Comparison of ENCODE assay signal across 18 cellular contexts in the genomic region with DNA sequence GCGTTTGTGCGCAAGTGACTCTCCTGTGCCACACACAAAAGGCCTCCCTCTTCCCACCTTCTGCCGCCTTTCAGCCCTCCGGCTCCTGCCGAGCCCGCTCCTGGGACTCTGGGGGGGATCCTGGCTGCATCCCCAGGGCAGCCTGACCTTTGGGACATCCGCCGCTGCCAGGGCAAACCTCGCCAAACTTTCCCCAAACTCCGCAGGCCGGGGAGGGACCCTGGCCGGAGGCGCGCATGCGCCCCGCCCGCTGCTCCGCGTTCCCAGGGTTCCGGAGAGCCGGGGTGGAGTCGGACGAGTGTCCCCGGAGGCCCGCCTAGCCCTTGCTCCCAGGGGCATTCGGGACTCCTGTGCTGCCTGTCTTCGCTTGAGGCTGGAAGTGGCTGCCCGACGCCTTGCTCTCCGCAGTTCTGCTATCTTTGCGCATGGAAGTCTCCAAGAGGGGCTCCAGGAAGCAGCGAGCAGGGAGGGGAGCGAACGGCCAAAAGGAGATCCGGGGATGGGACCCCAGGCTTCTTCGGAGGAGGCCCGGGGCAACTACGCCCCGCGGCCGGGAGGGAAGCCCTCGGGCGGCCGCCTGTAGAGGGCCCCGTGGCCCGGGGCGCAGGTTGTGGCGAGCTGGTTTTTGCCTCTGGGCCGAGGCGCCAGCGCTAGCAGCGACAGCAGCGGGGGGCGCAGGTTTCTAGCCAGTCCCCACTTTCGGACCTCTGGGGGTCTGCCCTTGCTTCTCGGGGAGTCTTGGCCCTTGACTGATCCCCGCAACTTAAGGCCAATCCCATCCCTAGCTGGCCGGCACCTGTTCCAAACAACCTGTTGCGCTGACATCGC. TPM values are rescaled to one million over a fixed set of nuclear protein-coding genes. Genes with fewer than 3 reads are reported as not detected.
DNase-seq lines count a peak whose midpoint lies in the region; ATAC-seq, FAIRE-seq and TF ChIP-seq lines count a peak whose summit lies in the region.
"Had no signal": no experiment of that assay in that cellular context is flagged by ENCODE, and none has a peak within 500 bp of the region (broad histone marks: within the 10 kb centered on the region; RNA-seq: fewer than 3 reads in every experiment).

No MANE protein-coding gene starts in this region.

- H3K79me2 ChIP-seq in Loucy (ENCODE audit: insufficient read depth, low read length) (no peaks in the 10 kb centered on the region), HepG2 (ENCODE audit: insufficient read depth, low read length) (no peaks in the 10 kb centered on the region)

- no peak overlapping the region for H3K9ac ChIP-seq in Loucy (ENCODE audit: low read depth, low read length, poor library complexity, severe bottlenecking)
- H3K9ac ChIP-seq in HepG2 (ENCODE audit: insufficient read depth, low read depth, low read length) = no peak overlapping the region

- H4K20me1 ChIP-seq in Loucy (ENCODE audit: insufficient read depth, low read length, poor library complexity, severe bottlenecking) (no peaks in the 10 kb centered on the region), HepG2 (ENCODE audit: insufficient read depth, low read length) (no peaks in the 10 kb centered on the region)

- POLR2A ChIA-PET in HepG2 (lab: Yijun Ruan, JAX) = no interaction called here

- H3K9me2 ChIP-seq in Loucy (replicated peaks; ENCODE audit: low read depth, low read length) = no peaks in the 10 kb centered on the region

- TF ChIP-seq CTCF in Loucy (conservative IDR thresholded peaks at IDR 0.05; ENCODE audit: low read length) (no peak), HepG2 (CRISPR knock-in tag; IDR thresholded peaks at IDR 0.05) (no peak)

- CTCF ChIA-PET in HepG2 (lab: Yijun Ruan, JAX; ENCODE audit: low intra/inter-chr PET ratio, low total read pairs) = no interaction called here

- H3K36me3 ChIP-seq in Loucy (ENCODE audit: insufficient read depth, low read length) (no peaks in the 10 kb centered on the region), HepG2 (replicated peaks in 1 of 2; ENCODE audit: control insufficient read depth in 1 of 2, insufficient read depth in 2 of 2, low read length in 2 of 2) (no peaks in the 10 kb centered on the region)
- H3K36me3 ChIP-seq: neutrophil, transverse colon had no signal

- no peak for TF ChIP-seq EP300 in HepG2 (IDR thresholded peaks at IDR 0.05; ENCODE audit: low read depth in 2 of 2, low read length in 2 of 2)
- TF ChIP-seq EP300 in HepG2 (CRISPR knock-in tag; IDR thresholded peaks at IDR 0.05; ENCODE audit: borderline replicate concordance) = no peak

- H3K9me3 ChIP-seq in Loucy (ENCODE audit: insufficient read depth, low read depth, low read length) (no peaks in the 10 kb centered on the region), HepG2 (ENCODE audit: low read length) (no peaks in the 10 kb centered on the region)
- H3K9me3 ChIP-seq: neutrophil, transverse colon had no signal

- in situ Hi-C loops in HepG2 (cut with HindIII; ENCODE audit: extremely low pct_ligation_motif_present, low pct_unique_long_range_greater_than_20kb) = no loop called here

- no peak overlapping the region for H3K4me3 ChIP-seq in Loucy (ENCODE audit: low read length, poor library complexity, severe bottlenecking)
- H3K4me3 ChIP-seq in HepG2 (replicated peaks in 1 of 3; ENCODE audit: insufficient read depth in 1 of 3, low read depth in 2 of 3, low read length in 3 of 3) = peak overlapping the region in 2 of 3 experiments; percentile 16 to 46; a peak in 3 of 6 replicates
- H3K4me3 ChIP-seq: PC-9, transverse colon had no signal

- no peak for TF ChIP-seq POLR2A in HepG2 (IDR thresholded peaks at IDR 0.05; ENCODE audit: insufficient read depth in 1 of 2, low read depth in 2 of 2, low read length in 2 of 2)

- H2AFZ ChIP-seq in Loucy (ENCODE audit: low read length) = no peak overlapping the region
- no peak overlapping the region for H2AFZ ChIP-seq in HepG2 (ENCODE audit: low read length)
- H2AFZ ChIP-seq: PC-9 had no signal

- FAIRE-seq in HepG2 (lab: Jason Lieb, UNC) = no peak

- H3K4me1 ChIP-seq in Loucy (ENCODE audit: insufficient read depth, low read length, poor library complexity, severe bottlenecking) = peaks cover 5% of the 10 kb centered on the region
- H3K4me1 ChIP-seq in HepG2 (ENCODE audit: insufficient read depth, low read length) = peaks cover 17% of the 10 kb centered on the region
- H3K4me1 ChIP-seq: Caco-2 had no signal

- 7% methylated on average over 3 of the region's 60 CpGs for WGBS in HepG2 (ENCODE audit: low lambda C conversion rate)

- no peaks in the 10 kb centered on the region for H3F3A ChIP-seq in Loucy (ENCODE audit: low read depth)

- DNase-seq in DMS114 treated with DMSO at 0.1 percent for 48 hours (lab: John Stamatoyannopoulos, UW; ENCODE audit: unreplicated experiment) (peak; percentile 41), ecto neural progenitor cell (ENCODE audit: low spot score) (peak; percentile 80), HepG2 (ENCODE audit: low spot score) (peak; percentile 6), NCI-H128 (lab: John Stamatoyannopoulos, UW; ENCODE audit: unreplicated experiment) (no peak)
- no peak for DNase-seq in activated CD8-positive, alpha-beta memory T cell treated with anti-CD3 and anti-CD28 coated beads, Interleukin-2, amount 50 U/mL, for 4 hours
- no peak for DNase-seq in stimulated activated naive CD4-positive, alpha-beta T cell treated with Interleukin-2 at 50 U/mL for 16 hours (lab: John Stamatoyannopoulos, UW)
- DNase-seq: activated naive CD4-positive, alpha-beta T cell treated with anti-CD3 and anti-CD28 coated beads for 36 hours; Caco-2; dermis blood vessel endothelial cell; hypothalamus; NCI-H446 treated with DMSO at 0.1 percent for 48 hours; PC-9; stimulated activated CD4-positive, alpha-beta T cell treated with anti-CD3 and anti-CD28 coated beads, Interleukin-4, amount 100 ng/mL, for 1 hour; transverse colon had no signal

- ATAC-seq in HepG2 = peak; percentile 80
- no peak for ATAC-seq in HG02870 (IDR thresholded peaks at IDR 0.05; ENCODE audit: unreplicated experiment)

- H3K27me3 ChIP-seq in Loucy (ENCODE audit: insufficient read depth, low read length, poor library complexity, severe bottlenecking) (peaks cover 5% of the 10 kb centered on the region), HepG2 (ENCODE audit: control insufficient read depth in 1 of 2, insufficient read depth in 2 of 2, low read length in 2 of 2) (peaks cover 1 to 78% of the 10 kb centered on the region in 2 experiments; a peak in 3 of 5 replicates)

- peak overlapping the region; percentile 42 for H3K4me2 ChIP-seq in Loucy (ENCODE audit: low read depth, low read length, poor library complexity, severe bottlenecking)
- peak overlapping the region; percentile 51 for H3K4me2 ChIP-seq in HepG2 (ENCODE audit: low read depth, low read length)
- H3K4me2 ChIP-seq: PC-9 had no signal

- no TSS peak for BruUV-seq in HepG2 (replicated peaks; lab: Mats Ljungman, UMichigan)

- intact Hi-C loops in HepG2 (cut with micrococcal nuclease; ENCODE audit: unreplicated experiment) = no loop called here

- H3K27ac ChIP-seq in HepG2 (ENCODE audit: extremely low read length, insufficient read depth, low read length) = no peak overlapping the region
- H3K27ac ChIP-seq: neutrophil, PC-9, transverse colon had no signal

- no peak for TF ChIP-seq RAD21 in HepG2 (CRISPR knock-in tag; IDR thresholded peaks at IDR 0.05)

TF ChIP-seq in HepG2, 621 proteins besides CTCF, POLR2A, EP300 and RAD21 (continues in another document):
- TF ChIP-seq, protein P1, sequence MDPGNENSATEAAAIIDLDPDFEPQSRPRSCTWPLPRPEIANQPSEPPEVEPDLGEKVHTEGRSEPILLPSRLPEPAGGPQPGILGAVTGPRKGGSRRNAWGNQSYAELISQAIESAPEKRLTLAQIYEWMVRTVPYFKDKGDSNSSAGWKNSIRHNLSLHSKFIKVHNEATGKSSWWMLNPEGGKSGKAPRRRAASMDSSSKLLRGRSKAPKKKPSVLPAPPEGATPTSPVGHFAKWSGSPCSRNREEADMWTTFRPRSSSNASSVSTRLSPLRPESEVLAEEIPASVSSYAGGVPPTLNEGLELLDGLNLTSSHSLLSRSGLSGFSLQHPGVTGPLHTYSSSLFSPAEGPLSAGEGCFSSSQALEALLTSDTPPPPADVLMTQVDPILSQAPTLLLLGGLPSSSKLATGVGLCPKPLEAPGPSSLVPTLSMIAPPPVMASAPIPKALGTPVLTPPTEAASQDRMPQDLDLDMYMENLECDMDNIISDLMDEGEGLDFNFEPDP (CRISPR knock-in tag; conservative IDR thresholded peaks at IDR 0.05) = no peak

RNA-seq across cellular contexts. Expression of a gene that starts 7.0 kb away (rescaled TPM):
- total RNA-seq in HepG2 (2016; rRNA removed; fragmentation: Illumina TruSeq; extraction: Trizol) = not detected in 2 replicates
- not detected in 2 replicates for total RNA-seq in HepG2 (2016; cell fraction: cytosol; rRNA removed; fragmentation: Illumina TruSeq; extraction: Trizol; ENCODE audit: low read depth)
- not detected in 2 replicates for total RNA-seq in HepG2 (2016; cell fraction: insoluble cytoplasmic fraction; rRNA removed; fragmentation: Illumina TruSeq; extraction: Trizol)
- total RNA-seq in HepG2 (2016; cell fraction: membrane; rRNA removed; fragmentation: Illumina TruSeq; extraction: Trizol) = not detected in 2 replicates
- total RNA-seq in HepG2 (2016; cell fraction: nucleus; rRNA removed; fragmentation: Illumina TruSeq; extraction: Trizol) = not detected in 2 replicates
- polyA plus RNA-seq in HepG2 (2011; rRNA removed) = not detected in 2 replicates
- not detected in 2 replicates for polyA plus RNA-seq in HepG2 (2011; cell fraction: cytosol; rRNA removed)
- not detected in 2 replicates for polyA plus RNA-seq in HepG2 (2011; cell fraction: nucleus; rRNA removed)
- not detected in 2 replicates for polyA plus RNA-seq in HepG2 (2012)
- polyA plus RNA-seq in HepG2 (2016; cell fraction: cytosol; fragmentation: Illumina TruSeq; extraction: Trizol; ENCODE audit: low read depth) = not detected in 2 replicates
- not detected in 2 replicates for polyA plus RNA-seq in HepG2 (2016; cell fraction: insoluble cytoplasmic fraction; fragmentation: Illumina TruSeq; extraction: Trizol; ENCODE audit: low read depth)
- polyA plus RNA-seq in HepG2 (2016; cell fraction: membrane; fragmentation: Illumina TruSeq; extraction: Trizol; ENCODE audit: low read depth) = not detected in 2 replicates
- not detected in 2 replicates for polyA plus RNA-seq in HepG2 (2016; cell fraction: nucleus; fragmentation: Illumina TruSeq; extraction: Trizol; ENCODE audit: insufficient read depth, low read depth)
- polyA minus RNA-seq in HepG2 (2011; rRNA and poly(A)+ RNA removed; ENCODE audit: low replicate concordance) = not detected in 2 replicates
- not detected in 2 replicates for polyA minus RNA-seq in HepG2 (2011; cell fraction: cytosol; rRNA and poly(A)+ RNA removed)
- not detected in 2 replicates for polyA minus RNA-seq in HepG2 (2011; cell fraction: nucleus; rRNA and poly(A)+ RNA removed)
- total RNA-seq: activated naive CD4-positive, alpha-beta T cell treated with anti-CD3 and anti-CD28 coated beads for 36 hours; Caco-2; dermis blood vessel endothelial cell; lung microvascular endothelial cell; PC-9; transverse colon had no signal

Comparison
In these comparisons a context has a peak if more than half of its experiments do, and no peak if none do; other contexts are left out.
1. DNase-seq: peak in DMS114 treated with DMSO at 0.1 percent for 48 hours (single experiment), ecto neural progenitor cell (single experiment) and HepG2 (single experiment); none in NCI-H128 (single experiment), activated CD8-positive, alpha-beta memory T cell treated with anti-CD3 and anti-CD28 coated beads, Interleukin-2, amount 50 U/mL, for 4 hours (single experiment) and stimulated activated naive CD4-positive, alpha-beta T cell treated with Interleukin-2 at 50 U/mL for 16 hours (single experiment).